20 cellular contexts compared by ENCODE assay signal in the genomic region with DNA sequence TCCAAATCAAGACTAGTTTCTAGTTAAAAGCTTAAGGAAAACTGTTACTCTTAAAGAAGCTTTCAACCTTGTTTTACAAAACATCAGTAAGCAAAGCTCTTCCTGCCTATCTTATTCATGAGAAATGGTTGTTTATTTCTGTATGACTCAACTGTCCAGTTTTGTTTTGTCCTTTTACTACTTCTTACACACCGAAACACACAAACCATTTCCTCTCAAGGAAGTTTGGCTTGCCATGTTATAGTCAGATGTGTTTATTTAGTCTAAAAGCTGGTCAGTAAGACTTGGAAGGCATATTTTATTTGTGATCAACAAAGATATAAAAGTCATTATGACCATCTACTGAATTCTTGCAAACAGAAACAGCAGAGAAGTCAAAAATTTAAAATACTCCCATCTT.
"Had no signal": no experiment of that assay in that cellular context is flagged by ENCODE, and none has a peak within 500 bp of the region (broad histone marks: within the 10 kb centered on the region; RNA-seq: fewer than 3 reads in every experiment).

No MANE protein-coding gene starts in this region.

- ATAC-seq: activated CD4-positive, alpha-beta T cell treated with anti-CD3 and anti-CD28 coated beads for 36 hours; activated T-cell treated with anti-CD3 and anti-CD28 coated beads, Interleukin-2, amount 50 U/mL, for 4 hours; foreskin keratinocyte; natural killer cell; stimulated activated naive CD8-positive, alpha-beta T cell treated with anti-CD3 and anti-CD28 coated beads, Interleukin-15, Interleukin-2, amounts not matched to agents 100 U/mL and 50 U/mL, for 24 hours; upper lobe of right lung had no signal

- DNase-seq: activated B cell treated with CpG ODN at 0.5 μM for 24 hours; activated CD4-positive, alpha-beta T cell treated with anti-CD3 and anti-CD28 coated beads for 36 hours; activated CD4-positive, alpha-beta T cell treated with anti-CD3 and anti-CD28 coated beads, Interleukin-2, amount 50 U/mL, for 48 hours; activated CD8-positive, alpha-beta memory T cell treated with anti-CD3 and anti-CD28 coated beads, Interleukin-2, amount 50 U/mL, for 48 hours; activated naive CD4-positive, alpha-beta T cell; activated T-cell treated with anti-CD3 and anti-CD28 coated beads, Interleukin-2, amount 50 U/mL, for 4 hours; adrenal gland; brain microvascular endothelial cell; colonic mucosa; erythroblast; foreskin keratinocyte; immature natural killer cell; kidney glomerular epithelial cell; left ventricle myocardium inferior; natural killer cell; stimulated activated CD4-positive, alpha-beta T cell treated with anti-CD3 and anti-CD28 coated beads, Interleukin-4, amount 100 ng/mL, for 24 hours; stimulated activated naive CD8-positive, alpha-beta T cell treated with anti-CD3 and anti-CD28 coated beads, Interleukin-15, Interleukin-2, amounts not matched to agents 100 U/mL and 50 U/mL, for 24 hours; T-helper 9 cell; upper lobe of right lung had no signal

- H3K27ac ChIP-seq: adrenal gland, ascending aorta, brain microvascular endothelial cell, colonic mucosa, foreskin keratinocyte, left ventricle myocardium inferior, upper lobe of right lung had no signal

- H3K4me1 ChIP-seq: adrenal gland, ascending aorta, colonic mucosa, foreskin keratinocyte, left ventricle myocardium inferior, upper lobe of right lung had no signal

- H3K36me3 ChIP-seq: adrenal gland, ascending aorta, brain microvascular endothelial cell, colonic mucosa, left ventricle myocardium inferior, upper lobe of right lung had no signal

- H3K27me3 ChIP-seq: adrenal gland, ascending aorta, colonic mucosa, upper lobe of right lung had no signal

- H3K9me3 ChIP-seq: adrenal gland, ascending aorta, colonic mucosa, left ventricle myocardium inferior, upper lobe of right lung had no signal

- H3K4me3 ChIP-seq: adrenal gland, ascending aorta, colonic mucosa, left ventricle myocardium inferior, upper lobe of right lung had no signal
